14 cellular contexts compared by ENCODE assay signal in the genomic region with DNA sequence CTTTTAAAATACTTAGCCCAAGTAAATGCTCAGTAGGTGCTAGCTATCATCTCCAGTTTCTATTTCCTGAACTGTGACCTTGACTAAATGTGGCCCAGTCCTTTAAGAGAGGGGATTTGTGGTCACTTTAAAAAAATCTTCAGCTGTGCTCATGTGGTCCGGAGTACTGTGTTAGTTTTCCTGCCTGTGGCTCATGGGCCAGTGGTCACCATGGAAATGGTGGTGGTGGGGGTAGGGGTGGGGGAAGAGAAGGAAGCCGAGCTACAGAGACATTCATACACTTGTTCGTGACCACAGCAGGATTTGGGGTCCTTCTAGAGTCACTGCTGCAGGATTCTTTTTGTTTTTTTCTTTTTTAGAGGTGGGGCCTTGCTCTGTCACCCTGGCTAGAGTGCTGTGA. TPM values are rescaled to one million over a fixed set of nuclear protein-coding genes. Genes with fewer than 3 reads are reported as not detected.
DNase-seq lines count a peak whose midpoint lies in the region; ATAC-seq lines count a peak whose summit lies in the region.
"Had no signal": no experiment of that assay in that cellular context is flagged by ENCODE, and none has a peak within 500 bp of the region (broad histone marks: within the 10 kb centered on the region; RNA-seq: fewer than 3 reads in every experiment).

No MANE protein-coding gene starts in this region.

- H3K9me3 Mint-ChIP-seq in natural killer cell treated with Interleukin-12 subunit alpha and Interleukin-12 subunit beta and Interleukin-15 and Interleukin-18, amount 100 ng/mL, for 72 hours: no peaks in the 10 kb centered on the region
- H3K9me3 Mint-ChIP-seq: dendritic cell treated with granulocyte-macrophage colony-stimulating factor and Interleukin-4, amounts not matched to agents 40 ng/mL and 50 ng/mL, for 4 days; stimulated activated naive CD8-positive, alpha-beta T cell treated with anti-CD3 and anti-CD28 coated beads, Interleukin-15, Interleukin-2, amounts not matched to agents 100 ng/mL and 50 ng/mL, for 24 hours had no signal

- no peak overlapping the region for H3K27ac Mint-ChIP-seq in natural killer cell treated with Interleukin-12 subunit alpha and Interleukin-12 subunit beta and Interleukin-15 and Interleukin-18, amount 100 ng/mL, for 72 hours
- H3K27ac Mint-ChIP-seq: dendritic cell treated with granulocyte-macrophage colony-stimulating factor and Interleukin-4, amounts not matched to agents 40 ng/mL and 50 ng/mL, for 4 days; stimulated activated naive CD8-positive, alpha-beta T cell treated with anti-CD3 and anti-CD28 coated beads, Interleukin-15, Interleukin-2, amounts not matched to agents 100 ng/mL and 50 ng/mL, for 24 hours had no signal

- no peak overlapping the region for H3K27ac ChIP-seq in substantia nigra (ENCODE audit: low read depth, low read length, poor library complexity, severe bottlenecking)
- H3K27ac ChIP-seq: right atrium auricular region had no signal

- H3K36me3 Mint-ChIP-seq in natural killer cell treated with Interleukin-12 subunit alpha and Interleukin-12 subunit beta and Interleukin-15 and Interleukin-18, amount 100 ng/mL, for 72 hours: no peaks in the 10 kb centered on the region

- ATAC-seq in natural killer cell treated with Interleukin-12 subunit alpha and Interleukin-12 subunit beta and Interleukin-15 and Interleukin-18, amount 100 ng/mL, for 72 hours: peak; percentile 17 to 55

- H3K27me3 Mint-ChIP-seq in natural killer cell treated with Interleukin-12 subunit alpha and Interleukin-12 subunit beta and Interleukin-15 and Interleukin-18, amount 100 ng/mL, for 72 hours: peaks cover 0 to 10% of the 10 kb centered on the region in 2 donors
- H3K27me3 Mint-ChIP-seq: stimulated activated naive CD8-positive, alpha-beta T cell treated with anti-CD3 and anti-CD28 coated beads, Interleukin-15, Interleukin-2, amounts not matched to agents 100 ng/mL and 50 ng/mL, for 24 hours had no signal

- peaks cover 8 to 18% of the 10 kb centered on the region in 2 donors for H3K4me1 Mint-ChIP-seq in natural killer cell treated with Interleukin-12 subunit alpha and Interleukin-12 subunit beta and Interleukin-15 and Interleukin-18, amount 100 ng/mL, for 72 hours (ENCODE audit: low read depth in 2 of 2)

- DNase-seq in DMS53 treated with DMSO at 0.1 percent for 48 hours (lab: John Stamatoyannopoulos, UW; ENCODE audit: unreplicated experiment): peak; percentile 54
- DNase-seq in HK-2 (ENCODE audit: unreplicated experiment): peak; percentile 49
- DNase-seq in amniotic epithelial cell (ENCODE audit: low read depth): peak; percentile 38
- DNase-seq in natural killer cell treated with Interleukin-12 subunit alpha and Interleukin-12 subunit beta and Interleukin-15 and Interleukin-18, amount 100 ng/mL, for 72 hours (ENCODE audit: low spot score): no peak
- no peak for DNase-seq in ecto neural progenitor cell (ENCODE audit: low spot score)
- no peak for DNase-seq in NCI-H510A treated with DMSO at 0.1 percent for 48 hours (lab: John Stamatoyannopoulos, UW)
- no peak for DNase-seq in substantia nigra (lab: John Stamatoyannopoulos, UW)
- DNase-seq in A172 (ENCODE audit: low spot score): no peak
- DNase-seq: activated CD4-positive, CD25-positive, alpha-beta regulatory T cell; amygdala; NCI-H1930 had no signal

- no peak overlapping the region for H3K4me3 Mint-ChIP-seq in natural killer cell treated with Interleukin-12 subunit alpha and Interleukin-12 subunit beta and Interleukin-15 and Interleukin-18, amount 100 ng/mL, for 72 hours
- H3K4me3 Mint-ChIP-seq: dendritic cell treated with granulocyte-macrophage colony-stimulating factor and Interleukin-4, amounts not matched to agents 40 ng/mL and 50 ng/mL, for 4 days; stimulated activated naive CD8-positive, alpha-beta T cell treated with anti-CD3 and anti-CD28 coated beads, Interleukin-15, Interleukin-2, amounts not matched to agents 100 ng/mL and 50 ng/mL, for 24 hours had no signal

RNA-seq across cellular contexts. Expression of gene KIF26B, which starts 25.7 kb away (rescaled TPM):
- not detected for total RNA-seq in natural killer cell treated with Interleukin-12 subunit alpha and Interleukin-12 subunit beta and Interleukin-15 and Interleukin-18, amount 100 ng/mL, for 72 hours
- total RNA-seq in A172 (2014; rRNA removed; shearing (Covaris generic)): 0.57 and 2.1 TPM in 2 replicates

Comparison
In these comparisons a context has a peak if more than half of its experiments do, and no peak if none do; other contexts are left out.
1. DNase-seq: peak in DMS53 treated with DMSO at 0.1 percent for 48 hours (single experiment), HK-2 (single experiment) and amniotic epithelial cell (single experiment); none in natural killer cell treated with Interleukin-12 subunit alpha and Interleukin-12 subunit beta and Interleukin-15 and Interleukin-18, amount 100 ng/mL, for 72 hours (single experiment), ecto neural progenitor cell (single experiment), NCI-H510A treated with DMSO at 0.1 percent for 48 hours (single experiment), substantia nigra (0 of 49) and A172 (single experiment).